Comparison of ENCODE assay signal across 9 cellular contexts in the genomic region with DNA sequence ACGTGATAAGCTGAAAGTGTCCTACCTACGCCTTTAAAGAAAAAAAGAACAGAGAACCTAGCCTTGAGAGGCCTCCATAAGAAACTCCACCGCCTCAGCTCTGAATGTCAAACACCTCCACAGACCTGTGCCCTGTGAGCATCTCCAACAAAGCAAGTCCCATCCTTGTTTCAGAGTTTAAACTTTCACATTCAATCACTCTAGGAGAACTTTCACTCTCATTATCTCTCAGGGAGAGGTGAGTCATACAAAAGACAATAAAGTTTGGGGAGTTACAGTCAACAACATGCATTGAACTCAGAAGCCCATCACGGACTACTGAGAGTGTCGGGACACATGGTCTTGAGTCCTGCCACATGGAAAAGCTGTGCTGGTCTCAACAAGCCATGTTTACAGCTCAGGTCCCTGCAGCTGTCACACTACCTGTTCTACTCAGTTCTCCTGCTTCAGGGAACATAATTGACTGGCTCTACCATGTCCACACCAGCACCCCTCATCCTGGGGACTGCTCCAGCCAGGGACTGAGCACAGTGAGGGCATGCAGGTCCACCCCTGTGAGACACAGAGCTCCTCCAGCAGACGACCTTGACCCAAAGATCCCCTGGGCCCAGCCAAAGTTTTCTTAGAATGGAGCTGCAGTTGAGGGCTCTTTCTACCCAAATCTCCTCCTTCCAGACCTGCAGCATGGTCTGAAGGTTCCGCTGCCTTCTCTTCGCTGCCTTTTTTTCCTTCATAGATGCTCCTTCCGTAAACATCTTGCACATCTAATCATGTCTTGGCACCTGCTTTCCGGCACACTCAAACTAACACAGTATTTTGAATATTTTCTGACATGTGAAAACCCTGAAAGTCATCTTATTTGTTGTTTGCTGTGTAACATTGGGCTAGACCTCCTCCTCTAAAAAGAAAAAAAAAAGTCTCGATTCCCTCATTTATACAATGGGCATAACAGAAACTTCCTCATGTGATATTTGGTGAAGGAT.
DNase-seq lines count a peak whose midpoint lies in the region; ATAC-seq and TF ChIP-seq lines count a peak whose summit lies in the region.
"Had no signal": no experiment of that assay in that cellular context is flagged by ENCODE, and none has a peak within 500 bp of the region (broad histone marks: within the 10 kb centered on the region; RNA-seq: fewer than 3 reads in every experiment).

No MANE protein-coding gene starts in this region.

- TF ChIP-seq CTCF in NB4 (IDR thresholded peaks at IDR 0.05; ENCODE audit: low read depth, low read length), result no peak

- in situ Hi-C loops in GM23248 (cut with MboI), result no loop called here

- ATAC-seq in GM18499 (IDR thresholded peaks at IDR 0.05; ENCODE audit: insufficient read depth, unreplicated experiment), result peak; percentile 47

- H3F3A ChIP-seq in GM23248 (ENCODE audit: insufficient read depth), result peaks cover 79% of the 10 kb centered on the region

- H3K4me1 ChIP-seq in GM23248 (ENCODE audit: insufficient read depth), result peaks cover 69% of the 10 kb centered on the region

- no peaks in the 10 kb centered on the region for H3K9me2 ChIP-seq in GM23248 (ENCODE audit: insufficient read depth)

- peak overlapping the region; percentile 67; the same call in 1 of the 2 replicates for H3K27ac ChIP-seq in GM23248
- H3K27ac ChIP-seq: SK-N-MC had no signal

- no peak overlapping the region for H2AFZ ChIP-seq in GM23248

- no peak overlapping the region for H3K4me3 ChIP-seq in GM23248
- H3K4me3 ChIP-seq in NB4 (ENCODE audit: low read depth, low read length), result no peak overlapping the region
- H3K4me3 ChIP-seq: SK-N-MC had no signal

- no peak for TF ChIP-seq POLR2A in NB4 (IDR thresholded peaks at IDR 0.05; ENCODE audit: extremely low read depth, insufficient read length)

- WGBS in GM23248 (ENCODE audit: low coverage in 1 of 2, low lambda C conversion rate in 2 of 2, missing lambda C conversion rate in 2 of 2), 2 experiments, result 91% methylated on average over 11 of the region's 11 CpGs

- peaks cover 64% of the 10 kb centered on the region for H3K36me3 ChIP-seq in GM23248 (ENCODE audit: low read depth)

- peak overlapping the region; percentile 40; the same call in 1 of the 2 replicates for H3K9ac ChIP-seq in GM23248

- no peaks in the 10 kb centered on the region for H3K9me3 ChIP-seq in GM23248 (ENCODE audit: low read depth)

- H3K27me3 ChIP-seq in GM23248 (replicated peaks; ENCODE audit: insufficient read depth), result no peaks in the 10 kb centered on the region

- H3K79me2 ChIP-seq in GM23248 (ENCODE audit: insufficient read depth), result peaks cover 98% of the 10 kb centered on the region

- DNase-seq in GM23248, result peak; percentile 67
- DNase-seq in NB4 (ENCODE audit: low read depth), result peak; percentile 71
- DNase-seq in central memory CD4-positive, alpha-beta T cell, result peak; percentile 55
- DNase-seq in stimulated activated CD8-positive, alpha-beta memory T cell treated with anti-CD3 and anti-CD28 coated beads, Interleukin-4, amount 100 ng/mL, for 48 hours, result peak; percentile 73
- DNase-seq in SIG-M5 (lab: John Stamatoyannopoulos, UW), result no peak
- no peak for DNase-seq in DMS79 (lab: John Stamatoyannopoulos, UW)
- DNase-seq in pons (ENCODE audit: low spot score), result no peak

- no peaks in the 10 kb centered on the region for H4K20me1 ChIP-seq in GM23248 (ENCODE audit: insufficient read depth)

- H3K4me2 ChIP-seq in GM23248 (ENCODE audit: unreplicated experiment), result no peak overlapping the region

Comparison
In these comparisons a context has a peak if more than half of its experiments do, and no peak if none do; other contexts are left out.
1. DNase-seq: peak in GM23248 (single experiment), NB4 (single experiment), central memory CD4-positive, alpha-beta T cell (single experiment) and stimulated activated CD8-positive, alpha-beta memory T cell treated with anti-CD3 and anti-CD28 coated beads, Interleukin-4, amount 100 ng/mL, for 48 hours (single experiment); none in SIG-M5 (single experiment), DMS79 (single experiment) and pons (single experiment).